Comparison of ENCODE assay signal across 8 cellular contexts in the genomic region with DNA sequence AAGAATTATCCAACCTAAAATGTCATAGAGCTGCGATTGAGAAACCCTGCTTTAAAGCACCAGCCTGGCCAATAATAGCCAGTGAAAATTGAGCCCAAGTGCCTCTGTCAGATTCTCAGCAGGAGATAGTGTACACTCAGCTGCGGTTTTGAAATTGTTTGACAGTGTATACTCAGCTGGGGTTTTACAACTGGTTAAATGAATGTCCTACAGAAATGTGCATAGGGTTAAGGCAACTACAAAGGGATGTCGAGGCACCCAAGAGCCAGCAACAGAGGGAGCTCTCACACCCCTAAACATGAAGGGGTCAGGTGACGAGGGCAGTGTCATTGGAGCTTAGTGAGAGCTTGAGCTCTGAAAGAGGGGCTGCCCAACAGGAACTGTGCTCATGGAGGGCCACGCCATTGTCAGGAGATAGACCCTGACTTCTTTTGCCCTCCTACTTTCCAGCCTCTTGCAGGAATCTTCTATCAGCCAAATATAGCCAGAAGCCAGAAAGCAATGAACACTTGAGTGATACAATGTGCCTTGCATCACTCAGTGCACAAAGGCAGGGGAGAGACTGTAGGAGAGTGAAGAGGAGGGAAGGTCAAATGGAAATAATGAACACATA. TPM values are rescaled to one million over a fixed set of nuclear protein-coding genes. Genes with fewer than 3 reads are reported as not detected.
DNase-seq lines count a peak whose midpoint lies in the region; ATAC-seq lines count a peak whose summit lies in the region.

No MANE protein-coding gene starts in this region.

- H3K4me3 Mint-ChIP-seq in activated naive CD4-positive, alpha-beta T cell treated with anti-CD3 and anti-CD28 coated beads for 36 hours: no peak overlapping the region
- peak overlapping the region; percentile 14 for H3K4me3 Mint-ChIP-seq in stimulated activated naive CD8-positive, alpha-beta T cell treated with anti-CD3 and anti-CD28 coated beads, Interleukin-15, Interleukin-2, amounts not matched to agents 100 ng/mL and 50 ng/mL, for 24 hours

- ATAC-seq in HG03280 (IDR thresholded peaks at IDR 0.05; ENCODE audit: unreplicated experiment) (peak; percentile 78), left colon (peak; percentile 75), HG03354 (IDR thresholded peaks at IDR 0.05; ENCODE audit: poor library complexity, severe bottlenecking, unreplicated experiment) (no peak), HG03469 (IDR thresholded peaks at IDR 0.05; ENCODE audit: unreplicated experiment) (no peak)

- intact Hi-C loops in activated naive CD4-positive, alpha-beta T cell treated with anti-CD3 and anti-CD28 coated beads for 36 hours (cut with micrococcal nuclease): loop anchor here (1.0 to 10.0 kb wide), 4 partner anchors 79 to 239 kb away; partner anchors contain the start of gene BOLA3
- intact Hi-C loops in left colon (cut with DNase I, micrococcal nuclease): no loop called here

- peaks cover 5% of the 10 kb centered on the region for H3K4me1 Mint-ChIP-seq in activated naive CD4-positive, alpha-beta T cell treated with anti-CD3 and anti-CD28 coated beads for 36 hours (ENCODE audit: low read depth)
- H3K4me1 Mint-ChIP-seq in stimulated activated naive CD8-positive, alpha-beta T cell treated with anti-CD3 and anti-CD28 coated beads, Interleukin-15, Interleukin-2, amounts not matched to agents 100 ng/mL and 50 ng/mL, for 24 hours (ENCODE audit: low read depth): peaks cover 17% of the 10 kb centered on the region

- no peaks in the 10 kb centered on the region for H3K27me3 Mint-ChIP-seq in activated naive CD4-positive, alpha-beta T cell treated with anti-CD3 and anti-CD28 coated beads for 36 hours (ENCODE audit: low read depth)
- no peaks in the 10 kb centered on the region for H3K27me3 Mint-ChIP-seq in stimulated activated naive CD8-positive, alpha-beta T cell treated with anti-CD3 and anti-CD28 coated beads, Interleukin-15, Interleukin-2, amounts not matched to agents 100 ng/mL and 50 ng/mL, for 24 hours

- H3K9me3 Mint-ChIP-seq in activated naive CD4-positive, alpha-beta T cell treated with anti-CD3 and anti-CD28 coated beads for 36 hours: no peaks in the 10 kb centered on the region
- H3K9me3 Mint-ChIP-seq in stimulated activated naive CD8-positive, alpha-beta T cell treated with anti-CD3 and anti-CD28 coated beads, Interleukin-15, Interleukin-2, amounts not matched to agents 100 ng/mL and 50 ng/mL, for 24 hours: no peaks in the 10 kb centered on the region

- CTCF ChIA-PET in activated naive CD4-positive, alpha-beta T cell treated with anti-CD3 and anti-CD28 coated beads for 36 hours (lab: Charles Lee): interaction anchor here (0.6 to 5.9 kb wide), 22 partner anchors 9 to 270 kb away, joined by 3 to 35 read pairs (median 4); partner anchors contain the start of genes BOLA3, MOB1A and STAMBP

- no peaks in the 10 kb centered on the region for H3K36me3 Mint-ChIP-seq in activated naive CD4-positive, alpha-beta T cell treated with anti-CD3 and anti-CD28 coated beads for 36 hours (ENCODE audit: low read depth)
- H3K36me3 Mint-ChIP-seq in stimulated activated naive CD8-positive, alpha-beta T cell treated with anti-CD3 and anti-CD28 coated beads, Interleukin-15, Interleukin-2, amounts not matched to agents 100 ng/mL and 50 ng/mL, for 24 hours (ENCODE audit: low read depth): no peaks in the 10 kb centered on the region

- no peak overlapping the region for H3K27ac Mint-ChIP-seq in activated naive CD4-positive, alpha-beta T cell treated with anti-CD3 and anti-CD28 coated beads for 36 hours
- peak overlapping the region; percentile 87 for H3K27ac Mint-ChIP-seq in stimulated activated naive CD8-positive, alpha-beta T cell treated with anti-CD3 and anti-CD28 coated beads, Interleukin-15, Interleukin-2, amounts not matched to agents 100 ng/mL and 50 ng/mL, for 24 hours

- DNase-seq in GM04504 (ENCODE audit: low read depth): peak; percentile 12
- DNase-seq in OCI-M1 (lab: John Stamatoyannopoulos, UW): peak; percentile 40
- peak; percentile 79 for DNase-seq in activated naive CD4-positive, alpha-beta T cell treated with anti-CD3 and anti-CD28 coated beads for 36 hours
- DNase-seq in left colon: peak in 1 of 2 donors; percentile 42

RNA-seq across cellular contexts. Expression of gene ACTG2, which starts 15.1 kb away (rescaled TPM):
- total RNA-seq in activated naive CD4-positive, alpha-beta T cell treated with anti-CD3 and anti-CD28 coated beads for 36 hours: not detected
- 100 to 1,000 TPM in 1 of 2 donors, 10 to 100 TPM in 1; 14.7 to 765 TPM for total RNA-seq in left colon

RNA-seq across cellular contexts. Expression of gene DGUOK, which starts 18.7 kb away (rescaled TPM):
- 100 to 1,000 TPM; 112 to 115 TPM for total RNA-seq in activated naive CD4-positive, alpha-beta T cell treated with anti-CD3 and anti-CD28 coated beads for 36 hours
- 10 to 100 TPM; 47.4 to 52.6 TPM for total RNA-seq in left colon

Comparison
In these comparisons a context has a peak if more than half of its experiments do, and no peak if none do; other contexts are left out.
1. ATAC-seq: peak in HG03280 (single experiment) and left colon (single experiment); none in HG03354 (single experiment) and HG03469 (single experiment).
2. RNA of gene ACTG2, which starts 15.1 kb away (total RNA-seq): 14.7 to 765 TPM in left colon; not detected in activated naive CD4-positive, alpha-beta T cell treated with anti-CD3 and anti-CD28 coated beads for 36 hours; every median in the first group is over 10 times any median in the second.